In the genomic region with DNA sequence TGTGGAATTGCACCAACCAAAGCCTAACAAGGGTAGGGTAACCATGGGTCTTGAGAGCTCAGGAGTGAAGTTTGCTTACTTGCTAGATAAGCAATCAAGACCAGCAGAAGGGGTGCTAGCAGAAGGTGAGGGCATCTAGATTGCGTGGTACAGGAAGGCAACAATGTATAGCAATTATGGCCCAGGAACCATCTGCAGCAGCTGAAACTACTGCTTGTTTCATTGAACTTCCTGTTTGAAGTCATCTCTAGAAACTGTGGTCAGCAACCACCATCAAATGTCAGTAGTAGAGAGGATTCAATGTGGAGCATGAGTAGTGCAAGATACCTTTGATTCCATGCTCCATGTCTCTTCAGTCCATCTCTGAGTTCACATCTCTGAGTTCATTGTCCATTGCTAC, we compare ENCODE assay signal across 12 cellular contexts.
DNase-seq lines count a peak whose midpoint lies in the region; ATAC-seq lines count a peak whose summit lies in the region.
"Had no signal": no experiment of that assay in that cellular context is flagged by ENCODE, and none has a peak within 500 bp of the region (broad histone marks: within the 10 kb centered on the region; RNA-seq: fewer than 3 reads in every experiment).

No MANE protein-coding gene starts in this region.

- DNase-seq in RPMI8226: peak; percentile 31
- DNase-seq in OCI-M2 (lab: John Stamatoyannopoulos, UW; ENCODE audit: unreplicated experiment): no peak
- no peak for DNase-seq in HuH-7.5 (ENCODE audit: low spot score)
- DNase-seq in KG1 (lab: John Stamatoyannopoulos, UW): no peak
- DNase-seq in activated T-cell treated with anti-CD3 and anti-CD28 coated beads, Interleukin-2, amount 50 U/mL, for 48 hours: no peak
- DNase-seq: activated CD8-positive, alpha-beta memory T cell treated with anti-CD3 and anti-CD28 coated beads for 24 hours; Calu3; NCI-H1436 treated with DMSO at 0.1 percent for 48 hours; SJCRH30 had no signal

- ATAC-seq in GM18861 (IDR thresholded peaks at IDR 0.05; ENCODE audit: unreplicated experiment) (peak; percentile 100), GM21515 (IDR thresholded peaks at IDR 0.05; ENCODE audit: unreplicated experiment) (peak; percentile 100), HG03097 (IDR thresholded peaks at IDR 0.05; ENCODE audit: low FRiP score, unreplicated experiment) (peak; percentile 100)
